14 cellular contexts compared by ENCODE assay signal in genomic region chr22:50281957-50282356, GRCh38. TPM values are rescaled to one million over a fixed set of nuclear protein-coding genes. Genes with fewer than 3 reads are reported as not detected.
A peak's percentile ranks its signal among the peaks of the same experiment; 100 is the strongest.
DNase-seq lines count a peak whose midpoint lies in the region; ATAC-seq, FAIRE-seq and TF ChIP-seq lines count a peak whose summit lies in the region.
"Had no signal": no experiment of that assay in that cellular context is flagged by ENCODE, and none has a peak within 500 bp of the region (broad histone marks: within the 10 kb centered on the region; RNA-seq: fewer than 3 reads in every experiment).

No MANE protein-coding gene starts in this region.

- TF ChIP-seq CTCF in breast epithelium (IDR thresholded peaks at IDR 0.05) (peak in 1 of 3 donors; percentile 9), mesothelial cell of epicardium (IDR thresholded peaks at IDR 0.05; ENCODE audit: unreplicated experiment) (no peak)

- FAIRE-seq in frontal cortex (lab: Jason Lieb, UNC), result no peak

- H3K4me1 ChIP-seq in breast epithelium, result peaks cover 0 to 5% of the 10 kb centered on the region in 2 donors

- no peaks in the 10 kb centered on the region for H3K9me3 ChIP-seq in breast epithelium

- DNase-seq in AG08396 (ENCODE audit: low spot score) (peak; percentile 32), breast epithelium (ENCODE audit: low spot score in 2 of 2) (no peak), mesothelial cell of epicardium (ENCODE audit: low spot score in 2 of 2, unreplicated experiment in 2 of 2) (no peak), frontal cortex (ENCODE audit: low spot score in 2 of 2) (no peak)
- DNase-seq: activated B cell treated with CpG ODN at 0.5 μM for 24 hours; activated T-cell treated with anti-CD3 and anti-CD28 coated beads for 4 hours; DMS 273 treated with DMSO at 0.1 percent for 48 hours; effector CD4-positive, alpha-beta T cell; NCI-H1436 had no signal

- no peak overlapping the region for H3K4me3 Mint-ChIP-seq in mesothelial cell of epicardium
- H3K4me3 Mint-ChIP-seq: activated B cell treated with CpG ODN at 0.5 μM for 24 hours, memory B cell had no signal

- peak overlapping the region in 1 of 3 donors; percentile 48 for H3K4me3 ChIP-seq in breast epithelium
- H3K4me3 ChIP-seq: GM23248, SK-N-MC had no signal

- no peaks in the 10 kb centered on the region for H3K27me3 ChIP-seq in breast epithelium

- H3K9me3 Mint-ChIP-seq in mesothelial cell of epicardium, result no peaks in the 10 kb centered on the region
- H3K9me3 Mint-ChIP-seq: activated B cell treated with CpG ODN at 0.5 μM for 24 hours, memory B cell had no signal

- H3K27ac ChIP-seq in breast epithelium, result peak overlapping the region; percentile 85 to 87
- H3K27ac ChIP-seq: GM23248, SK-N-MC had no signal

- intact Hi-C loops in breast epithelium (cut with DNase I; ENCODE audit: low total_unique reads), result no loop called here

- peaks cover 22% of the 10 kb centered on the region for H3K36me3 ChIP-seq in breast epithelium

- no peak for TF ChIP-seq POLR2A in breast epithelium (IDR thresholded peaks at IDR 0.05)

- H3K36me3 Mint-ChIP-seq in mesothelial cell of epicardium, result peaks cover 15% of the 10 kb centered on the region
- H3K36me3 Mint-ChIP-seq: memory B cell had no signal

- H3K27me3 Mint-ChIP-seq in mesothelial cell of epicardium (ENCODE audit: low read depth), result no peaks in the 10 kb centered on the region
- H3K27me3 Mint-ChIP-seq: activated B cell treated with CpG ODN at 0.5 μM for 24 hours had no signal

- H3K27ac Mint-ChIP-seq in mesothelial cell of epicardium, result peak overlapping the region; percentile 67
- H3K27ac Mint-ChIP-seq: activated B cell treated with CpG ODN at 0.5 μM for 24 hours, memory B cell had no signal

- ATAC-seq in GM19351 (IDR thresholded peaks at IDR 0.05; ENCODE audit: unreplicated experiment) (no peak), GM18498 (IDR thresholded peaks at IDR 0.05; ENCODE audit: unreplicated experiment) (no peak)

- peaks cover 8% of the 10 kb centered on the region for H3K4me1 Mint-ChIP-seq in mesothelial cell of epicardium
- H3K4me1 Mint-ChIP-seq: activated B cell treated with CpG ODN at 0.5 μM for 24 hours, memory B cell had no signal

RNA-seq across cellular contexts. Expression of gene MAPK11, which starts 11.8 kb away (rescaled TPM):
- total RNA-seq in breast epithelium (10 to 100 TPM in 2 of 3 donors, 1 to 10 TPM in 1; 5.7 to 16.5 (median 13.4) TPM), mesothelial cell of epicardium (5.9 to 8.4 TPM (median 8.3 TPM) in 3 replicates), frontal cortex (16.3 TPM)

RNA-seq across cellular contexts. Expression of gene MAPK12, which starts 20.5 kb away (rescaled TPM):
- 1 to 10 TPM; 3.8 to 9.8 (median 5.3) TPM for total RNA-seq in breast epithelium
- 55.6 to 63.3 TPM (median 57.2 TPM) in 3 replicates for total RNA-seq in mesothelial cell of epicardium
- total RNA-seq in frontal cortex, result 11.4 TPM

RNA-seq across cellular contexts. Expression of gene PLXNB2, which starts 25.5 kb away (rescaled TPM):
- total RNA-seq in breast epithelium (100 to 1,000 TPM in 2 of 3 donors, 10 to 100 TPM in 1; 79.0 to 137 (median 122) TPM), mesothelial cell of epicardium (467 to 493 TPM (median 468 TPM) in 3 replicates), frontal cortex (44.4 TPM)

RNA-seq across cellular contexts. Expression of gene HDAC10, which starts 30.9 kb away (rescaled TPM):
- total RNA-seq in breast epithelium, result 10 to 100 TPM; 22.9 to 35.7 (median 29.4) TPM
- total RNA-seq in mesothelial cell of epicardium, result 77.6 to 81.3 TPM (median 79.5 TPM) in 3 replicates
- total RNA-seq in frontal cortex, result 16.7 TPM

RNA-seq across cellular contexts. Expression of gene TUBGCP6, which starts 37.1 kb away (rescaled TPM):
- total RNA-seq in breast epithelium (10 to 100 TPM; 34.2 to 66.2 (median 59.6) TPM), mesothelial cell of epicardium (64.1 to 65.9 TPM (median 65.3 TPM) in 3 replicates), frontal cortex (29.3 TPM)
